ENCODE assay signal across 1 cellular context in genomic region chr10:127921751-127922140, GRCh38.
TF ChIP-seq lines count a peak whose summit lies in the region.

No MANE protein-coding gene starts in this region.

TF ChIP-seq in GM23338, 12 proteins besides CTCF, POLR2A, EP300 and RAD21 (continued from another document):
- TF ChIP-seq ZNF462 (CRISPR knock-in tag; IDR thresholded peaks at IDR 0.05) = no peak
